ENCODE assay signal across 1 cellular context in the genomic region with DNA sequence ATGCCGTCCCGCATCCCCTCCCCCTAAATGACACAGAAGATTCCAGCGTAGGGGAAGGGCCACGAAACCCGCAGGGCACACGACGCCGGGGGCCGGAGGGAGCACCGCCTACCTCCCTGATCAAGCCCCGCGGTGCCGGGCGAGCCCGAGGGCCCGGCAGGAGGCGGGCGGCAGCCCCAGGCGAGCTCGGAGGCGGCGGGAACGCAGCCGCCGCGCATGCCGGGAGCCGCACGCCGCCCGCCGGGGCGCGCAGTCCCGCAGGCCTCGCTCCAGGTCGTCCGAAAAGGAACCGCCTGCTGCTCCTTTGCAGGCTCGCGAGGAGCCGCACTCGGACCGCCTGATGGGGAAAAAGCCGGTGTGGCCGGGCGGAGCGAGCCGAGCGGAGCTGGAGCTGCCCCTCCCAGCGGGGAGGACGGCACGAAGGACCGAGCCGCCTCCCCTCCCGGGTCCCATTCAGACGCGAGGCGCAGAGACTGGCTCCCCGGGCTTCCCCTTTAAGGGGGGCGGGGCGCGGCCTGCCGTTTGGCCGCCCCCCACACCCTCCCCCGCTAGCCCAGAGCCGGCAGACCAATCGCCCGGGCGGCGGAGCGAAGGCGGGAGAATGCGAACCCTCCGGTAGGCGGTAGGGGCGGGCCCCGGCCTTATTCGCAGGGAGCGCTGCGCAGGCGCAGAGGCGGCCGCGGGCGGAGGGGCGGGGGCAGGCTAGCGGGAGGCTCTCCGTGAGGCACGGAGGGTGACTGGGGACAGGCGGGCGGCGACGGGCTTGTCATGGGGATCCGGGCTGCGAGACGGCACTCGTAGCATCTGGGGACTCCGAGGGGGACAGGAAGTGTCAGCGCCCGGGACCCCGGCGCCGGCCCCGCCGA.
TF ChIP-seq lines count a peak whose summit lies in the region.

No MANE protein-coding gene starts in this region.

TF ChIP-seq in HepG2, 621 proteins besides CTCF, POLR2A, EP300 and RAD21 (continued from another document and continues in another):
- TF ChIP-seq ZBTB3 (CRISPR knock-in tag; IDR thresholded peaks at IDR 0.05; ENCODE audit: borderline replicate concordance, low read depth) = no peak
- no peak for TF ChIP-seq ESRRA (CRISPR knock-in tag; IDR thresholded peaks at IDR 0.05; ENCODE audit: low read depth)
- TF ChIP-seq, protein P1, sequence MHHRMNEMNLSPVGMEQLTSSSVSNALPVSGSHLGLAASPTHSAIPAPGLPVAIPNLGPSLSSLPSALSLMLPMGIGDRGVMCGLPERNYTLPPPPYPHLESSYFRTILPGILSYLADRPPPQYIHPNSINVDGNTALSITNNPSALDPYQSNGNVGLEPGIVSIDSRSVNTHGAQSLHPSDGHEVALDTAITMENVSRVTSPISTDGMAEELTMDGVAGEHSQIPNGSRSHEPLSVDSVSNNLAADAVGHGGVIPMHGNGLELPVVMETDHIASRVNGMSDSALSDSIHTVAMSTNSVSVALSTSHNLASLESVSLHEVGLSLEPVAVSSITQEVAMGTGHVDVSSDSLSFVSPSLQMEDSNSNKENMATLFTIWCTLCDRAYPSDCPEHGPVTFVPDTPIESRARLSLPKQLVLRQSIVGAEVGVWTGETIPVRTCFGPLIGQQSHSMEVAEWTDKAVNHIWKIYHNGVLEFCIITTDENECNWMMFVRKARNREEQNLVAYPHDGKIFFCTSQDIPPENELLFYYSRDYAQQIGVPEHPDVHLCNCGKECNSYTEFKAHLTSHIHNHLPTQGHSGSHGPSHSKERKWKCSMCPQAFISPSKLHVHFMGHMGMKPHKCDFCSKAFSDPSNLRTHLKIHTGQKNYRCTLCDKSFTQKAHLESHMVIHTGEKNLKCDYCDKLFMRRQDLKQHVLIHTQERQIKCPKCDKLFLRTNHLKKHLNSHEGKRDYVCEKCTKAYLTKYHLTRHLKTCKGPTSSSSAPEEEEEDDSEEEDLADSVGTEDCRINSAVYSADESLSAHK (CRISPR knock-in tag; IDR thresholded peaks at IDR 0.05; ENCODE audit: borderline replicate concordance) = no peak
- peak; percentile 95 for TF ChIP-seq RNF2 (conservative IDR thresholded peaks at IDR 0.05; ENCODE audit: low read depth)
- peak; percentile 59 to 70; a peak in 3 of 4 replicates for TF ChIP-seq HMGXB4 (CRISPR knock-in tag; IDR thresholded peaks at IDR 0.05; ENCODE audit: borderline replicate concordance in 1 of 2, low read depth in 1 of 2)
- no peak for TF ChIP-seq JUNB (CRISPR knock-in tag; IDR thresholded peaks at IDR 0.05; ENCODE audit: borderline replicate concordance)
- TF ChIP-seq MTF2 (CRISPR knock-in tag; IDR thresholded peaks at IDR 0.05; ENCODE audit: borderline replicate concordance) = no peak
- TF ChIP-seq AGO1 (IDR thresholded peaks at IDR 0.05; ENCODE audit: low read depth, low read length, poor library complexity, severe bottlenecking) = peak; percentile 86
- TF ChIP-seq ZBTB25 (CRISPR knock-in tag; IDR thresholded peaks at IDR 0.05) = peak; percentile 65; the same call in 1 of the 2 replicates
- no peak for TF ChIP-seq TBL1XR1 (IDR thresholded peaks at IDR 0.05; ENCODE audit: borderline replicate concordance, low read length, partially characterized antibody)
- no peak for TF ChIP-seq NR3C1 (CRISPR knock-in tag; IDR thresholded peaks at IDR 0.05)
- no peak for TF ChIP-seq RELA (CRISPR knock-in tag; IDR thresholded peaks at IDR 0.05)
- no peak for TF ChIP-seq TSC22D2 (CRISPR knock-in tag; IDR thresholded peaks at IDR 0.05; ENCODE audit: borderline replicate concordance)
- TF ChIP-seq ZNF724P (CRISPR knock-in tag; IDR thresholded peaks at IDR 0.05; ENCODE audit: borderline replicate concordance) = peak; percentile 23; the same call in 1 of the 2 replicates
- peak; percentile 76 for TF ChIP-seq SP4 (CRISPR knock-in tag; IDR thresholded peaks at IDR 0.05)
- TF ChIP-seq, protein P2, sequence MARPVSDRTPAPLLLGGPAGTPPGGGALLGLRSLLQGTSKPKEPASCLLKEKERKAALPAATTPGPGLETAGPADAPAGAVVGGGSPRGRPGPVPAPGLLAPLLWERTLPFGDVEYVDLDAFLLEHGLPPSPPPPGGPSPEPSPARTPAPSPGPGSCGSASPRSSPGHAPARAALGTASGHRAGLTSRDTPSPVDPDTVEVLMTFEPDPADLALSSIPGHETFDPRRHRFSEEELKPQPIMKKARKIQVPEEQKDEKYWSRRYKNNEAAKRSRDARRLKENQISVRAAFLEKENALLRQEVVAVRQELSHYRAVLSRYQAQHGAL (CRISPR knock-in tag; IDR thresholded peaks at IDR 0.05; ENCODE audit: not compliant biosample characterization) = no peak
- 0 out of 2 replicates have a peak, but pooled peaks have one; percentile 35 for TF ChIP-seq MNT (IDR thresholded peaks at IDR 0.05)
- TF ChIP-seq ZNF282 (IDR thresholded peaks at IDR 0.05; ENCODE audit: partially characterized antibody) = no peak
- no peak for TF ChIP-seq FIP1L1 (IDR thresholded peaks at IDR 0.05; ENCODE audit: borderline replicate concordance, insufficient read depth, low read depth, low read length)
- no peak for TF ChIP-seq ZNF230 (CRISPR knock-in tag; IDR thresholded peaks at IDR 0.05)
- no peak for TF ChIP-seq NONO (IDR thresholded peaks at IDR 0.05)
- TF ChIP-seq NONO (CRISPR knock-in tag; conservative IDR thresholded peaks at IDR 0.05) = peak; percentile 40; the same call in 1 of the 2 replicates
- TF ChIP-seq ELK4 (CRISPR knock-in tag; IDR thresholded peaks at IDR 0.05; ENCODE audit: borderline replicate concordance) = no peak
- no peak for TF ChIP-seq AGO2 (optimal IDR thresholded peaks at IDR 0.05; ENCODE audit: low read depth, low read length)
- TF ChIP-seq GFI1 (CRISPR knock-in tag; IDR thresholded peaks at IDR 0.05; ENCODE audit: borderline replicate concordance) = no peak
- TF ChIP-seq REST (IDR thresholded peaks at IDR 0.05; ENCODE audit: borderline replicate concordance in 1 of 2, low read depth in 1 of 2, low read length in 2 of 2) = no peak
- no peak for TF ChIP-seq CBX1 (IDR thresholded peaks at IDR 0.05; ENCODE audit: low read depth)
- TF ChIP-seq RBM22 (optimal IDR thresholded peaks at IDR 0.05; ENCODE audit: low read length) = no peak
- no peak for TF ChIP-seq HNRNPL (IDR thresholded peaks at IDR 0.05; ENCODE audit: low read depth, low read length)
- TF ChIP-seq NPAS2 (CRISPR knock-in tag; IDR thresholded peaks at IDR 0.05; ENCODE audit: borderline replicate concordance) = no peak
- no peak for TF ChIP-seq ZNF335 (CRISPR knock-in tag; IDR thresholded peaks at IDR 0.05)
- TF ChIP-seq, protein P3, sequence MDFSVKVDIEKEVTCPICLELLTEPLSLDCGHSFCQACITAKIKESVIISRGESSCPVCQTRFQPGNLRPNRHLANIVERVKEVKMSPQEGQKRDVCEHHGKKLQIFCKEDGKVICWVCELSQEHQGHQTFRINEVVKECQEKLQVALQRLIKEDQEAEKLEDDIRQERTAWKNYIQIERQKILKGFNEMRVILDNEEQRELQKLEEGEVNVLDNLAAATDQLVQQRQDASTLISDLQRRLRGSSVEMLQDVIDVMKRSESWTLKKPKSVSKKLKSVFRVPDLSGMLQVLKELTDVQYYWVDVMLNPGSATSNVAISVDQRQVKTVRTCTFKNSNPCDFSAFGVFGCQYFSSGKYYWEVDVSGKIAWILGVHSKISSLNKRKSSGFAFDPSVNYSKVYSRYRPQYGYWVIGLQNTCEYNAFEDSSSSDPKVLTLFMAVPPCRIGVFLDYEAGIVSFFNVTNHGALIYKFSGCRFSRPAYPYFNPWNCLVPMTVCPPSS (IDR thresholded peaks at IDR 0.05) = no peak
- TF ChIP-seq DR1 (CRISPR knock-in tag; IDR thresholded peaks at IDR 0.05) = 0 out of 2 replicates have a peak, but pooled peaks have one; percentile 18
- no peak for TF ChIP-seq NCOA1 (CRISPR knock-in tag; IDR thresholded peaks at IDR 0.05)
- TF ChIP-seq MIER2 (CRISPR knock-in tag; IDR thresholded peaks at IDR 0.05) = no peak
- TF ChIP-seq ZNF205 (CRISPR knock-in tag; IDR thresholded peaks at IDR 0.05) = no peak
- no peak for TF ChIP-seq ZNF256 (CRISPR knock-in tag; conservative IDR thresholded peaks at IDR 0.05)
- TF ChIP-seq IKZF1 (IDR thresholded peaks at IDR 0.05) = no peak
- TF ChIP-seq, protein P4, sequence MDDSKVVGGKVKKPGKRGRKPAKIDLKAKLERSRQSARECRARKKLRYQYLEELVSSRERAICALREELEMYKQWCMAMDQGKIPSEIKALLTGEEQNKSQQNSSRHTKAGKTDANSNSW (CRISPR knock-in tag; IDR thresholded peaks at IDR 0.05; ENCODE audit: borderline replicate concordance) = no peak; the same call in 1 of the 2 replicates
- TF ChIP-seq, protein P5, sequence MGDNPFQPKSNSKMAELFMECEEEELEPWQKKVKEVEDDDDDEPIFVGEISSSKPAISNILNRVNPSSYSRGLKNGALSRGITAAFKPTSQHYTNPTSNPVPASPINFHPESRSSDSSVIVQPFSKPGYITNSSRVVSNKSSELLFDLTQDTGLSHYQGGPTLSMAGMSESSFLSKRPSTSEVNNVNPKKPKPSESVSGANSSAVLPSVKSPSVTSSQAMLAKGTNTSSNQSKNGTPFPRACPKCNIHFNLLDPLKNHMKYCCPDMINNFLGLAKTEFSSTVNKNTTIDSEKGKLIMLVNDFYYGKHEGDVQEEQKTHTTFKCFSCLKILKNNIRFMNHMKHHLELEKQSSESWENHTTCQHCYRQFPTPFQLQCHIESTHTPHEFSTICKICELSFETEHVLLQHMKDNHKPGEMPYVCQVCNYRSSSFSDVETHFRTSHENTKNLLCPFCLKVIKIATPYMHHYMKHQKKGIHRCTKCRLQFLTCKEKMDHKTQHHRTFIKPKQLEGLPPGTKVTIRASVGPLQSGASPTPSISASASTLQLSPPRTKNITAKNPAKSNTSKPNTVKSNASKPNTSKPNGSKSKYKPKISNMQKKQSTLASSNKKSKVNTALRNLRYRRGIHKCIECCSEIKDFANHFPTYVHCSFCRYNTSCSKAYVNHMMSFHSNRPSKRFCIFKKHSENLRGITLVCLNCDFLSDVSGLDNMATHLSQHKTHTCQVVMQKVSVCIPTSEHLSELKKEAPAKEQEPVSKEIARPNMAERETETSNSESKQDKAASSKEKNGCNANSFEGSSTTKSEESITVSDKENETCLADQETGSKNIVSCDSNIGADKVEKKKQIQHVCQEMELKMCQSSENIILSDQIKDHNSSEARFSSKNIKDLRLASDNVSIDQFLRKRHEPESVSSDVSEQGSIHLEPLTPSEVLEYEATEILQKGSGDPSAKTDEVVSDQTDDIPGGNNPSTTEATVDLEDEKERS (CRISPR knock-in tag; IDR thresholded peaks at IDR 0.05) = no peak
